ENCODE assay signal across 1 cellular context in genomic region chr20:64035933-64036345, GRCh38.
TF ChIP-seq lines count a peak whose summit lies in the region.

Gene C20orf204, plus strand, starts transcription at chr20:64036182. Its CDS starts 142 bp downstream, at chr20:64036324.

TF ChIP-seq in HepG2, 621 proteins besides CTCF, POLR2A, EP300 and RAD21 (continued from another document):
- TF ChIP-seq SKIL (CRISPR knock-in tag; IDR thresholded peaks at IDR 0.05; ENCODE audit: borderline replicate concordance) (peak; percentile 78), ESRRA (CRISPR knock-in tag; IDR thresholded peaks at IDR 0.05; ENCODE audit: low read depth) (peak; percentile 45; the same call in 1 of the 2 replicates), GATA4 (IDR thresholded peaks at IDR 0.05; ENCODE audit: borderline replicate concordance, low read depth) (peak; percentile 63; the same call in 1 of the 2 replicates), ZNF609 (CRISPR knock-in tag; IDR thresholded peaks at IDR 0.05; ENCODE audit: borderline replicate concordance) (peak; percentile 75; the same call in 1 of the 2 replicates), POLR2AphosphoS2 (IDR thresholded peaks at IDR 0.05; ENCODE audit: low read depth, low read length) (peak; percentile 78; the same call in 1 of the 2 replicates), ZNF121 (CRISPR knock-in tag; IDR thresholded peaks at IDR 0.05) (peak; percentile 53; the same call in 1 of the 2 replicates), DNMT1 (CRISPR knock-in tag; IDR thresholded peaks at IDR 0.05) (peak; percentile 52; the same call in 1 of the 2 replicates), RARA (CRISPR knock-in tag; IDR thresholded peaks at IDR 0.05) (peak; percentile 66), KDM2A (CRISPR knock-in tag; IDR thresholded peaks at IDR 0.05; ENCODE audit: borderline replicate concordance, low read depth) (peak; percentile 94), HCFC1 (IDR thresholded peaks at IDR 0.05; ENCODE audit: low read depth, low read length) (no peak), NFRKB (IDR thresholded peaks at IDR 0.05) (no peak), THYN1 (CRISPR knock-in tag; IDR thresholded peaks at IDR 0.05; ENCODE audit: borderline replicate concordance, low read depth) (no peak), HES4 (CRISPR knock-in tag; IDR thresholded peaks at IDR 0.05; ENCODE audit: borderline replicate concordance) (no peak), NR2F1 (CRISPR knock-in tag; IDR thresholded peaks at IDR 0.05) (peak in 1 of 2 experiments; percentile 39; a peak in 1 of 4 replicates), ATF2 (CRISPR knock-in tag; IDR thresholded peaks at IDR 0.05) (no peak), HNF1B (CRISPR knock-in tag; IDR thresholded peaks at IDR 0.05) (peak; percentile 81), REL (CRISPR knock-in tag; conservative IDR thresholded peaks at IDR 0.05) (peak; percentile 96; the same call in 1 of the 2 replicates), ZEB1 (IDR thresholded peaks at IDR 0.05; ENCODE audit: insufficient replicate concordance, low read depth) (no peak), ZNF274 (CRISPR knock-in tag; IDR thresholded peaks at IDR 0.05) (peak; percentile 31), SNRNP70 (IDR thresholded peaks at IDR 0.05; ENCODE audit: low read depth, low read length) (no peak), ZNF205 (CRISPR knock-in tag; IDR thresholded peaks at IDR 0.05) (0 out of 2 replicates have a peak, but pooled peaks have one; percentile 5), HOXA5 (CRISPR knock-in tag; IDR thresholded peaks at IDR 0.05) (peak; percentile 88), SMYD3 (CRISPR knock-in tag; IDR thresholded peaks at IDR 0.05) (no peak), PTBP1 (IDR thresholded peaks at IDR 0.05; ENCODE audit: low read depth, low read length, poor library complexity, severe bottlenecking) (peak; percentile 82), HOXA3 (CRISPR knock-in tag; IDR thresholded peaks at IDR 0.05) (peak; percentile 68), NFKBIZ (CRISPR knock-in tag; IDR thresholded peaks at IDR 0.05) (peak; percentile 46; the same call in 1 of the 2 replicates), ZNF235 (CRISPR knock-in tag; IDR thresholded peaks at IDR 0.05; ENCODE audit: borderline replicate concordance) (no peak; the same call in 1 of the 2 replicates), ZNF318 (CRISPR knock-in tag; IDR thresholded peaks at IDR 0.05) (peak; percentile 75; the same call in 1 of the 2 replicates), ZNF879 (CRISPR knock-in tag; IDR thresholded peaks at IDR 0.05) (peak; percentile 66; the same call in 1 of the 2 replicates), ZNF883 (CRISPR knock-in tag; IDR thresholded peaks at IDR 0.05; ENCODE audit: not compliant biosample characterization) (peak; percentile 78), ZNF577 (CRISPR knock-in tag; IDR thresholded peaks at IDR 0.05; ENCODE audit: borderline replicate concordance, low read depth) (no peak), NR2F2 (IDR thresholded peaks at IDR 0.05; ENCODE audit: borderline replicate concordance, low read depth) (no peak), ZFP36 (IDR thresholded peaks at IDR 0.05; ENCODE audit: borderline replicate concordance, low read depth, low read length, partially characterized antibody) (no peak), XRCC5 (optimal IDR thresholded peaks at IDR 0.05; ENCODE audit: low read length) (peak; percentile 89), FLYWCH1 (CRISPR knock-in tag; IDR thresholded peaks at IDR 0.05) (no peak), ZBTB1 (CRISPR knock-in tag; IDR thresholded peaks at IDR 0.05; ENCODE audit: borderline replicate concordance) (no peak), CC2D1A (CRISPR knock-in tag; IDR thresholded peaks at IDR 0.05) (no peak), TP53 (CRISPR knock-in tag; conservative IDR thresholded peaks at IDR 0.05) (no peak), FOXO1 (CRISPR knock-in tag; IDR thresholded peaks at IDR 0.05) (0 out of 2 replicates have a peak, but pooled peaks have one; percentile 10), ZNF44 (CRISPR knock-in tag; IDR thresholded peaks at IDR 0.05) (no peak)
